20 cellular contexts compared by ENCODE assay signal in genomic region chr14:75128596-75128990, GRCh38. TPM values are rescaled to one million over a fixed set of nuclear protein-coding genes. Genes with fewer than 3 reads are reported as not detected.
DNase-seq lines count a peak whose midpoint lies in the region; ATAC-seq, FAIRE-seq and TF ChIP-seq lines count a peak whose summit lies in the region.
"Had no signal": no experiment of that assay in that cellular context is flagged by ENCODE, and none has a peak within 500 bp of the region (broad histone marks: within the 10 kb centered on the region; RNA-seq: fewer than 3 reads in every experiment).

No MANE protein-coding gene starts in this region.

- no peak overlapping the region for H3K27ac ChIP-seq in HepG2 (ENCODE audit: extremely low read length, insufficient read depth, low read length)
- H3K27ac ChIP-seq in right lobe of liver = no peak overlapping the region
- H3K27ac ChIP-seq in GM12878 (ENCODE audit: control insufficient read depth, insufficient read depth) = no peak overlapping the region; the same call in 1 of the 2 replicates
- peak overlapping the region in 1 of 2 donors; percentile 99 for H3K27ac ChIP-seq in left lung
- H3K27ac ChIP-seq: cardiac muscle cell, KMS-11 had no signal

- RAD21 ChIA-PET in GM12878 (lab: Charles Lee; ENCODE audit: unreplicated experiment) = interaction anchor here (1.2 to 1.8 kb wide), 2 partner anchors 10 to 325 kb away, joined by 3 to 4 read pairs; no protein-coding TSS in a partner anchor

- H2AFZ ChIP-seq in HepG2 (ENCODE audit: low read length) (no peak overlapping the region), GM12878 (ENCODE audit: control insufficient read depth, low read depth, low read length) (no peak overlapping the region)

- TF ChIP-seq CTCF in HepG2 (CRISPR knock-in tag; IDR thresholded peaks at IDR 0.05) (no peak), right lobe of liver (IDR thresholded peaks at IDR 0.05) (no peak), GM12878 (IDR thresholded peaks at IDR 0.05 in 2 of 3, conservative IDR thresholded peaks at IDR 0.05 in 1 of 3; ENCODE audit: control insufficient read depth in 2 of 3, extremely low read depth in 1 of 3, insufficient read depth in 1 of 3, low read depth in 3 of 3, low read length in 3 of 3) (no peak), left lung (IDR thresholded peaks at IDR 0.05) (no peak)

- in situ Hi-C loops in HepG2 (cut with HindIII; ENCODE audit: extremely low pct_ligation_motif_present, low pct_unique_long_range_greater_than_20kb) = loop anchor here (10.0 kb wide), 1 partner anchor 356 kb away; no protein-coding TSS in a partner anchor
- in situ Hi-C loops in GM12878 (cut with MboI) = loop anchor here (5.0 to 10.0 kb wide), 3 partner anchors 356 to 526 kb away; no protein-coding TSS in a partner anchor

- TF ChIP-seq POLR2A in HepG2 (IDR thresholded peaks at IDR 0.05; ENCODE audit: insufficient read depth in 1 of 2, low read depth in 2 of 2, low read length in 2 of 2) (no peak), right lobe of liver (IDR thresholded peaks at IDR 0.05) (no peak), GM12878 (IDR thresholded peaks at IDR 0.05; ENCODE audit: low read depth, low read length) (no peak)

- H3K4me3 ChIP-seq in HepG2 (replicated peaks in 1 of 3; ENCODE audit: insufficient read depth in 1 of 3, low read depth in 2 of 3, low read length in 3 of 3) = no peak overlapping the region; a peak in 1 of 6 replicates
- no peak overlapping the region for H3K4me3 ChIP-seq in right lobe of liver
- H3K4me3 ChIP-seq in GM12878 = no peak overlapping the region
- no peak overlapping the region for H3K4me3 ChIP-seq in left lung
- H3K4me3 ChIP-seq: cardiac muscle cell had no signal

- TF ChIP-seq RAD21 in HepG2 (CRISPR knock-in tag; IDR thresholded peaks at IDR 0.05) (no peak), GM12878 (IDR thresholded peaks at IDR 0.05; ENCODE audit: insufficient read depth, low read depth, low read length) (no peak)

- POLR2A ChIA-PET in HepG2 (lab: Yijun Ruan, JAX) (interaction anchor here (2.3 kb wide), 1 partner anchor 166 kb away, joined by 14 read pairs; no protein-coding TSS in a partner anchor), GM12878 (lab: Charles Lee) (interaction anchor here (0.9 to 1.3 kb wide), 2 partner anchors 15 to 174 kb away, joined by 3 read pairs; no protein-coding TSS in a partner anchor)

- no peaks in the 10 kb centered on the region; a peak in 2 of 5 replicates for H3K36me3 ChIP-seq in HepG2 (replicated peaks in 1 of 2; ENCODE audit: control insufficient read depth in 1 of 2, insufficient read depth in 2 of 2, low read length in 2 of 2)
- peaks cover 0 to 5% (median 2%) of the 10 kb centered on the region in 4 donors for H3K36me3 ChIP-seq in right lobe of liver
- H3K36me3 ChIP-seq in GM12878 (ENCODE audit: control insufficient read depth in 2 of 2, insufficient read depth in 2 of 2, low read length in 1 of 2) = peaks cover 0 to 7% of the 10 kb centered on the region in 2 experiments; a peak in 2 of 4 replicates
- peaks cover 0 to 25% of the 10 kb centered on the region in 2 donors for H3K36me3 ChIP-seq in left lung

- TF ChIP-seq EP300 in HepG2 (IDR thresholded peaks at IDR 0.05; ENCODE audit: low read depth in 2 of 2, low read length in 2 of 2) = no peak
- TF ChIP-seq EP300 in HepG2 (CRISPR knock-in tag; IDR thresholded peaks at IDR 0.05; ENCODE audit: borderline replicate concordance) = no peak
- TF ChIP-seq EP300 in GM12878 (IDR thresholded peaks at IDR 0.05; ENCODE audit: borderline replicate concordance in 1 of 2, control insufficient read depth in 1 of 2, low read depth in 2 of 2, low read length in 2 of 2) = no peak

- CTCF ChIA-PET in HepG2 (lab: Yijun Ruan, JAX; ENCODE audit: low intra/inter-chr PET ratio, low total read pairs) (interaction anchor here (1.4 kb wide), 1 partner anchor 175 kb away, joined by 4 read pairs; no protein-coding TSS in a partner anchor), GM12878 (lab: Yijun Ruan, JAX) (interaction anchor here (0.6 to 11.2 kb wide), 4 partner anchors 11 to 539 kb away, joined by 3 to 279 read pairs (median 3); no protein-coding TSS in a partner anchor)

- BruUV-seq in HepG2 (replicated peaks; lab: Mats Ljungman, UMichigan) (no TSS peak), GM12878 (replicated peaks; lab: Mats Ljungman, UMichigan) (no TSS peak)

- H4K20me1 ChIP-seq in HepG2 (ENCODE audit: insufficient read depth, low read length) = no peaks in the 10 kb centered on the region
- no peaks in the 10 kb centered on the region for H4K20me1 ChIP-seq in GM12878 (ENCODE audit: control insufficient read depth, insufficient read depth)

- H3K4me1 ChIP-seq in HepG2 (ENCODE audit: insufficient read depth, low read length) = peaks cover 26% of the 10 kb centered on the region
- H3K4me1 ChIP-seq in right lobe of liver = peaks cover 0 to 17% (median 4%) of the 10 kb centered on the region in 4 donors
- H3K4me1 ChIP-seq in GM12878 (ENCODE audit: control insufficient read depth, insufficient read depth, low read length) = peaks cover 11% of the 10 kb centered on the region
- peaks cover 29 to 55% of the 10 kb centered on the region in 2 donors for H3K4me1 ChIP-seq in left lung

- H3K9ac ChIP-seq in HepG2 (ENCODE audit: insufficient read depth, low read depth, low read length) (no peak overlapping the region), GM12878 (ENCODE audit: control insufficient read depth, insufficient read depth, low read length) (no peak overlapping the region)
- H3K9ac ChIP-seq: KMS-11 had no signal

- H3K27me3 ChIP-seq in HepG2 (ENCODE audit: control insufficient read depth in 1 of 2, insufficient read depth in 2 of 2, low read length in 2 of 2) = no peaks in the 10 kb centered on the region; a peak in 1 of 5 replicates
- no peaks in the 10 kb centered on the region for H3K27me3 ChIP-seq in right lobe of liver
- no peaks in the 10 kb centered on the region for H3K27me3 ChIP-seq in GM12878 (replicated peaks in 1 of 2; ENCODE audit: control insufficient read depth in 2 of 2, insufficient read depth in 2 of 2, low read length in 1 of 2)
- H3K27me3 ChIP-seq in left lung = no peaks in the 10 kb centered on the region
- H3K27me3 ChIP-seq: cardiac muscle cell had no signal

- ATAC-seq in HepG2 = no peak
- no peak for ATAC-seq in right lobe of liver
- ATAC-seq in GM12878 = no peak
- no peak for ATAC-seq in left lung
- no peak for ATAC-seq in HG02798 (IDR thresholded peaks at IDR 0.05; ENCODE audit: poor library complexity, unreplicated experiment)
- ATAC-seq: right cardiac atrium had no signal

- FAIRE-seq in HepG2 (lab: Jason Lieb, UNC) (no peak), GM12878 (lab: Jason Lieb, UNC) (no peak)
- FAIRE-seq: endometrium, G401.6, GM18507 had no signal

- SMC1A ChIA-PET in GM12878 (lab: Charles Lee; ENCODE audit: uncharacterized antibody, unreplicated experiment) = interaction anchor here (0.8 to 5.2 kb wide), 6 partner anchors 8 to 358 kb away, joined by 3 to 154 read pairs (median 4); no protein-coding TSS in a partner anchor

- H3K79me2 ChIP-seq in HepG2 (ENCODE audit: insufficient read depth, low read length) (peaks cover 26% of the 10 kb centered on the region), GM12878 (ENCODE audit: control insufficient read depth, insufficient read depth, low read length) (peaks cover 32% of the 10 kb centered on the region)

- no peak for DNase-seq in HepG2 (ENCODE audit: low spot score)
- DNase-seq in right lobe of liver = no peak
- peak; percentile 91 for DNase-seq in NCI-H2107 treated with DMSO at 0.1 percent for 48 hours (lab: John Stamatoyannopoulos, UW; ENCODE audit: unreplicated experiment)
- no peak for DNase-seq in GM12878 (ENCODE audit: low read depth, low spot score)
- DNase-seq in left lung = no peak
- DNase-seq in cerebellum (ENCODE audit: low spot score) = no peak
- DNase-seq: activated CD4-positive, CD25-positive, alpha-beta regulatory T cell; activated effector memory CD4-positive, alpha-beta T cell treated with anti-CD3 and anti-CD28 coated beads, Interleukin-2, amount 50 U/mL, for 16 hours; islet precursor cell; NCI-H1694; NK-92 treated with Interleukin-12 subunit alpha and Interleukin-12 subunit beta, amount 100 ng/mL, for 24 hours; right cardiac atrium; stimulated activated CD4-positive, alpha-beta T cell treated with anti-CD3 and anti-CD28 coated beads, Interleukin-4, amount 100 ng/mL, for 4 hours; stimulated activated naive CD4-positive, alpha-beta T cell had no signal

- H3K4me2 ChIP-seq in HepG2 (ENCODE audit: low read depth, low read length) = peak overlapping the region; percentile 87
- peak overlapping the region; percentile 95 for H3K4me2 ChIP-seq in GM12878 (ENCODE audit: control insufficient read depth, insufficient read depth)
- H3K4me2 ChIP-seq: KMS-11 had no signal

- WGBS in HepG2 (ENCODE audit: low lambda C conversion rate) = 89% methylated on average over 5 of the region's 5 CpGs
- 89% methylated on average over 5 of the region's 5 CpGs for WGBS in right lobe of liver (ENCODE audit: insufficient coverage, low coverage, low lambda C conversion rate, missing lambda C conversion rate)
- 83% methylated on average over 5 of the region's 5 CpGs for WGBS in GM12878 (ENCODE audit: insufficient coverage, insufficient replicate concordance, low lambda C conversion rate, missing lambda C conversion rate)

- intact Hi-C loops in HepG2 (cut with micrococcal nuclease; ENCODE audit: unreplicated experiment) (no loop called here), right lobe of liver (cut with DNase I) (no loop called here), GM12878 (cut with micrococcal nuclease; ENCODE audit: unreplicated experiment) (no loop called here), left lung (cut with DNase I) (no loop called here)

- H3K9me3 ChIP-seq in HepG2 (ENCODE audit: low read length) (no peaks in the 10 kb centered on the region), right lobe of liver (no peaks in the 10 kb centered on the region), GM12878 (replicated peaks; ENCODE audit: control insufficient read depth, insufficient read depth, low read length) (no peaks in the 10 kb centered on the region), left lung (no peaks in the 10 kb centered on the region)

RNA-seq across cellular contexts. Expression of gene NEK9, which starts 1.7 kb away (rescaled TPM):
- total RNA-seq in HepG2 (2016; rRNA removed; fragmentation: Illumina TruSeq; extraction: Trizol) (16.5 and 29.4 TPM in 2 replicates), right lobe of liver (10 to 100 TPM; 22.2 to 56.8 (median 39.6) TPM), GM12878 (2014; rRNA removed) (39.8 and 48.1 TPM in 2 replicates), GM12878 (2014; rRNA removed; fragmentation: Illumina TruSeq; extraction: Trizol) (24.7 and 26.9 TPM in 2 replicates), GM12878 (2021) (78.8 and 83.0 TPM in 2 replicates), left lung (10 to 100 TPM; 75.8 to 77.7 TPM), cerebellum (55.7 TPM)
- 8.6 and 9.3 TPM in 2 replicates for total RNA-seq in HepG2 (2016; cell fraction: cytosol; rRNA removed; fragmentation: Illumina TruSeq; extraction: Trizol; ENCODE audit: low read depth)
- 17.5 and 29.6 TPM in 2 replicates for total RNA-seq in HepG2 (2016; cell fraction: insoluble cytoplasmic fraction; rRNA removed; fragmentation: Illumina TruSeq; extraction: Trizol)
- total RNA-seq in HepG2 (2016; cell fraction: membrane; rRNA removed; fragmentation: Illumina TruSeq; extraction: Trizol) = 11.8 and 12.2 TPM in 2 replicates
- 25.2 and 29.4 TPM in 2 replicates for total RNA-seq in HepG2 (2016; cell fraction: nucleus; rRNA removed; fragmentation: Illumina TruSeq; extraction: Trizol)
- polyA plus RNA-seq in HepG2 (2011; rRNA removed) (27.3 and 32.1 TPM in 2 replicates), GM12878 (2011; rRNA removed) (51.3 and 60.0 TPM in 2 replicates), GM12878 (2014; fragmentation: Illumina TruSeq; extraction: Trizol) (43.0 and 55.3 TPM in 2 replicates), GM12878 (2014; fragmentation: Nextera tagmentation; extraction: Ambion mirVana) (10 to 100 TPM in 1 of 2 experiments, 1 to 10 TPM in 1; 6.0 to 15.7 TPM), GM12878 (2014; rRNA removed) (61.9 and 64.5 TPM in 2 replicates), GM12878 (2016; fragmentation: Nextera tagmentation; extraction: Ambion mirVana) (10 to 100 TPM; 43.4 to 46.1 TPM)
- 17.4 and 19.0 TPM in 2 replicates for polyA plus RNA-seq in HepG2 (2011; cell fraction: cytosol; rRNA removed)
- polyA plus RNA-seq in HepG2 (2011; cell fraction: nucleus; rRNA removed) = 69.4 and 74.5 TPM in 2 replicates
- polyA plus RNA-seq in HepG2 (2012) = 30.8 and 31.9 TPM in 2 replicates
- polyA plus RNA-seq in HepG2 (2016; cell fraction: cytosol; fragmentation: Illumina TruSeq; extraction: Trizol; ENCODE audit: low read depth) = 0.96 and 1.7 TPM in 2 replicates
- 32.5 and 34.6 TPM in 2 replicates for polyA plus RNA-seq in HepG2 (2016; cell fraction: insoluble cytoplasmic fraction; fragmentation: Illumina TruSeq; extraction: Trizol; ENCODE audit: low read depth)
- polyA plus RNA-seq in HepG2 (2016; cell fraction: membrane; fragmentation: Illumina TruSeq; extraction: Trizol; ENCODE audit: low read depth) = 4.7 and 5.0 TPM in 2 replicates
- 60.6 and 64.1 TPM in 2 replicates for polyA plus RNA-seq in HepG2 (2016; cell fraction: nucleus; fragmentation: Illumina TruSeq; extraction: Trizol; ENCODE audit: insufficient read depth, low read depth)
- 33.3 and 65.4 TPM in 2 replicates for polyA minus RNA-seq in HepG2 (2011; rRNA and poly(A)+ RNA removed; ENCODE audit: low replicate concordance)
- polyA minus RNA-seq in HepG2 (2011; cell fraction: cytosol; rRNA and poly(A)+ RNA removed) = 16.4 and 19.4 TPM in 2 replicates
- 42.6 and 47.6 TPM in 2 replicates for polyA minus RNA-seq in HepG2 (2011; cell fraction: nucleus; rRNA and poly(A)+ RNA removed)
- 102 and 108 TPM in 2 replicates for total RNA-seq in GM12878 (2013; cell fraction: nucleolus; rRNA removed)
- polyA plus RNA-seq in GM12878 (2011; ENCODE audit: low read depth) = 25.6 TPM
- 21.7 and 34.4 TPM in 2 replicates for polyA plus RNA-seq in GM12878 (2011; cell fraction: cytosol; rRNA removed)
- 51.1 and 77.0 TPM in 2 replicates for polyA plus RNA-seq in GM12878 (2011; cell fraction: nucleus; rRNA removed)
- 34.2 and 38.4 TPM in 2 replicates for polyA plus RNA-seq in GM12878 (2012)
- 41.1 and 51.6 TPM in 2 replicates for polyA minus RNA-seq in GM12878 (2011; rRNA and poly(A)+ RNA removed)
- polyA minus RNA-seq in GM12878 (2011; cell fraction: cytosol; rRNA and poly(A)+ RNA removed) = 17.5 and 17.6 TPM in 2 replicates
- 26.8 and 65.3 TPM in 2 replicates for polyA minus RNA-seq in GM12878 (2011; cell fraction: nucleus; rRNA and poly(A)+ RNA removed)

RNA-seq across cellular contexts. Expression of gene TMED10, which starts 47.8 kb away (rescaled TPM):
- total RNA-seq in HepG2 (2016; rRNA removed; fragmentation: Illumina TruSeq; extraction: Trizol) = 183 and 311 TPM in 2 replicates
- total RNA-seq in HepG2 (2016; cell fraction: cytosol; rRNA removed; fragmentation: Illumina TruSeq; extraction: Trizol; ENCODE audit: low read depth) = 31.8 and 36.6 TPM in 2 replicates
- 191 and 318 TPM in 2 replicates for total RNA-seq in HepG2 (2016; cell fraction: insoluble cytoplasmic fraction; rRNA removed; fragmentation: Illumina TruSeq; extraction: Trizol)
- total RNA-seq in HepG2 (2016; cell fraction: membrane; rRNA removed; fragmentation: Illumina TruSeq; extraction: Trizol) = 62.0 and 63.6 TPM in 2 replicates
- total RNA-seq in HepG2 (2016; cell fraction: nucleus; rRNA removed; fragmentation: Illumina TruSeq; extraction: Trizol) = 252 and 291 TPM in 2 replicates
- 292 and 377 TPM in 2 replicates for polyA plus RNA-seq in HepG2 (2011; rRNA removed)
- 308 and 326 TPM in 2 replicates for polyA plus RNA-seq in HepG2 (2011; cell fraction: cytosol; rRNA removed)
- 81.4 and 84.1 TPM in 2 replicates for polyA plus RNA-seq in HepG2 (2011; cell fraction: nucleus; rRNA removed)
- 131 and 139 TPM in 2 replicates for polyA plus RNA-seq in HepG2 (2012)
- polyA plus RNA-seq in HepG2 (2016; cell fraction: cytosol; fragmentation: Illumina TruSeq; extraction: Trizol; ENCODE audit: low read depth) = 36.6 and 41.3 TPM in 2 replicates
- polyA plus RNA-seq in HepG2 (2016; cell fraction: insoluble cytoplasmic fraction; fragmentation: Illumina TruSeq; extraction: Trizol; ENCODE audit: low read depth) = 162 and 165 TPM in 2 replicates
- 58.6 and 59.0 TPM in 2 replicates for polyA plus RNA-seq in HepG2 (2016; cell fraction: membrane; fragmentation: Illumina TruSeq; extraction: Trizol; ENCODE audit: low read depth)
- 306 and 326 TPM in 2 replicates for polyA plus RNA-seq in HepG2 (2016; cell fraction: nucleus; fragmentation: Illumina TruSeq; extraction: Trizol; ENCODE audit: insufficient read depth, low read depth)
- 546 and 919 TPM in 2 replicates for polyA minus RNA-seq in HepG2 (2011; rRNA and poly(A)+ RNA removed; ENCODE audit: low replicate concordance)
- polyA minus RNA-seq in HepG2 (2011; cell fraction: cytosol; rRNA and poly(A)+ RNA removed) = 247 and 332 TPM in 2 replicates
- 78.8 and 85.5 TPM in 2 replicates for polyA minus RNA-seq in HepG2 (2011; cell fraction: nucleus; rRNA and poly(A)+ RNA removed)
- total RNA-seq in right lobe of liver = 100 to 1,000 TPM; 205 to 296 (median 279) TPM
- 138 and 145 TPM in 2 replicates for total RNA-seq in GM12878 (2013; cell fraction: nucleolus; rRNA removed)
- 99.8 and 107 TPM in 2 replicates for total RNA-seq in GM12878 (2014; rRNA removed)
- total RNA-seq in GM12878 (2014; rRNA removed; fragmentation: Illumina TruSeq; extraction: Trizol) = 106 and 109 TPM in 2 replicates
- total RNA-seq in GM12878 (2021) = 147 and 161 TPM in 2 replicates
- 99.6 TPM for polyA plus RNA-seq in GM12878 (2011; ENCODE audit: low read depth)
- 199 and 223 TPM in 2 replicates for polyA plus RNA-seq in GM12878 (2011; rRNA removed)
- polyA plus RNA-seq in GM12878 (2011; cell fraction: cytosol; rRNA removed) = 154 and 164 TPM in 2 replicates
- polyA plus RNA-seq in GM12878 (2011; cell fraction: nucleus; rRNA removed) = 56.4 and 83.3 TPM in 2 replicates
- polyA plus RNA-seq in GM12878 (2012) = 95.7 and 127 TPM in 2 replicates
- 169 and 214 TPM in 2 replicates for polyA plus RNA-seq in GM12878 (2014; fragmentation: Illumina TruSeq; extraction: Trizol)
- polyA plus RNA-seq in GM12878 (2014; fragmentation: Nextera tagmentation; extraction: Ambion mirVana) = 100 to 1,000 TPM; 150 to 270 TPM
- polyA plus RNA-seq in GM12878 (2014; rRNA removed) = 115 and 121 TPM in 2 replicates
- polyA plus RNA-seq in GM12878 (2016; fragmentation: Nextera tagmentation; extraction: Ambion mirVana) = 100 to 1,000 TPM; 244 to 254 TPM
- 340 and 413 TPM in 2 replicates for polyA minus RNA-seq in GM12878 (2011; rRNA and poly(A)+ RNA removed)
- 110 and 126 TPM in 2 replicates for polyA minus RNA-seq in GM12878 (2011; cell fraction: cytosol; rRNA and poly(A)+ RNA removed)
- 38.0 and 52.0 TPM in 2 replicates for polyA minus RNA-seq in GM12878 (2011; cell fraction: nucleus; rRNA and poly(A)+ RNA removed)
- total RNA-seq in left lung = 100 to 1,000 TPM; 338 to 391 TPM
- 111 TPM for total RNA-seq in cerebellum

RNA-seq across cellular contexts. Expression of gene ZC2HC1C, which starts 59.2 kb away (rescaled TPM):
- 3.3 and 5.3 TPM in 2 replicates for total RNA-seq in HepG2 (2016; rRNA removed; fragmentation: Illumina TruSeq; extraction: Trizol)
- 2.6 and 3.3 TPM in 2 replicates for total RNA-seq in HepG2 (2016; cell fraction: cytosol; rRNA removed; fragmentation: Illumina TruSeq; extraction: Trizol; ENCODE audit: low read depth)
- total RNA-seq in HepG2 (2016; cell fraction: insoluble cytoplasmic fraction; rRNA removed; fragmentation: Illumina TruSeq; extraction: Trizol) = 4.5 and 4.8 TPM in 2 replicates
- 3.8 and 4.6 TPM in 2 replicates for total RNA-seq in HepG2 (2016; cell fraction: membrane; rRNA removed; fragmentation: Illumina TruSeq; extraction: Trizol)
- total RNA-seq in HepG2 (2016; cell fraction: nucleus; rRNA removed; fragmentation: Illumina TruSeq; extraction: Trizol) = 3.6 and 5.8 TPM in 2 replicates
- polyA plus RNA-seq in HepG2 (2011; rRNA removed) = 3.0 and 3.5 TPM in 2 replicates
- polyA plus RNA-seq in HepG2 (2011; cell fraction: cytosol; rRNA removed) = 1.7 and 2.1 TPM in 2 replicates
- 2.1 and 3.0 TPM in 2 replicates for polyA plus RNA-seq in HepG2 (2011; cell fraction: nucleus; rRNA removed)
- polyA plus RNA-seq in HepG2 (2012) = 1.5 and 2.4 TPM in 2 replicates
- polyA plus RNA-seq in HepG2 (2016; cell fraction: cytosol; fragmentation: Illumina TruSeq; extraction: Trizol; ENCODE audit: low read depth) = 1.6 and 1.9 TPM in 2 replicates
- polyA plus RNA-seq in HepG2 (2016; cell fraction: insoluble cytoplasmic fraction; fragmentation: Illumina TruSeq; extraction: Trizol; ENCODE audit: low read depth) = 4.5 and 6.0 TPM in 2 replicates
- polyA plus RNA-seq in HepG2 (2016; cell fraction: membrane; fragmentation: Illumina TruSeq; extraction: Trizol; ENCODE audit: low read depth) = 1.8 and 2.2 TPM in 2 replicates
- 4.8 and 5.3 TPM in 2 replicates for polyA plus RNA-seq in HepG2 (2016; cell fraction: nucleus; fragmentation: Illumina TruSeq; extraction: Trizol; ENCODE audit: insufficient read depth, low read depth)
- 0.82 and 0.98 TPM in 2 replicates for polyA minus RNA-seq in HepG2 (2011; rRNA and poly(A)+ RNA removed; ENCODE audit: low replicate concordance)
- 0.88 and 1.5 TPM in 2 replicates for polyA minus RNA-seq in HepG2 (2011; cell fraction: cytosol; rRNA and poly(A)+ RNA removed)
- 2.4 and 4.8 TPM in 2 replicates for polyA minus RNA-seq in HepG2 (2011; cell fraction: nucleus; rRNA and poly(A)+ RNA removed)
- 1 to 10 TPM; 2.1 to 9.6 (median 3.1) TPM for total RNA-seq in right lobe of liver
- total RNA-seq in GM12878 (2013; cell fraction: nucleolus; rRNA removed) = 0.56 and 1.1 TPM in 2 replicates
- total RNA-seq in GM12878 (2014; rRNA removed) = 1.8 and 2.2 TPM in 2 replicates
- 1.8 and 2.0 TPM in 2 replicates for total RNA-seq in GM12878 (2014; rRNA removed; fragmentation: Illumina TruSeq; extraction: Trizol)
- 1.1 and 1.7 TPM in 2 replicates for total RNA-seq in GM12878 (2021)
- polyA plus RNA-seq in GM12878 (2011; ENCODE audit: low read depth) = 1.2 TPM
- polyA plus RNA-seq in GM12878 (2011; rRNA removed) = 0.71 and 0.92 TPM in 2 replicates
- polyA plus RNA-seq in GM12878 (2011; cell fraction: cytosol; rRNA removed) = 0.62 and 0.73 TPM in 2 replicates
- polyA plus RNA-seq in GM12878 (2011; cell fraction: nucleus; rRNA removed) = 0.48 and 1.1 TPM in 2 replicates
- polyA plus RNA-seq in GM12878 (2012) = 1.1 and 1.2 TPM in 2 replicates
- 0.90 and 1.2 TPM in 2 replicates for polyA plus RNA-seq in GM12878 (2014; fragmentation: Illumina TruSeq; extraction: Trizol)
- polyA plus RNA-seq in GM12878 (2014; fragmentation: Nextera tagmentation; extraction: Ambion mirVana) = 1 to 10 TPM; 1.3 to 1.4 TPM
- polyA plus RNA-seq in GM12878 (2014; rRNA removed) = 1.7 and 2.4 TPM in 2 replicates
- 1 to 10 TPM; 2.9 to 3.7 TPM for polyA plus RNA-seq in GM12878 (2016; fragmentation: Nextera tagmentation; extraction: Ambion mirVana)
- 0.82 TPM in 1 of 2 replicates, not detected in the other for polyA minus RNA-seq in GM12878 (2011; rRNA and poly(A)+ RNA removed)
- not detected in 2 replicates for polyA minus RNA-seq in GM12878 (2011; cell fraction: cytosol; rRNA and poly(A)+ RNA removed)
- polyA minus RNA-seq in GM12878 (2011; cell fraction: nucleus; rRNA and poly(A)+ RNA removed) = 0.19 and 0.60 TPM in 2 replicates
- total RNA-seq in left lung = 1 to 10 TPM; 3.1 to 4.6 TPM
- total RNA-seq in cerebellum = 1.1 TPM
